Comparison of ENCODE assay signal across 9 cellular contexts in the genomic region with DNA sequence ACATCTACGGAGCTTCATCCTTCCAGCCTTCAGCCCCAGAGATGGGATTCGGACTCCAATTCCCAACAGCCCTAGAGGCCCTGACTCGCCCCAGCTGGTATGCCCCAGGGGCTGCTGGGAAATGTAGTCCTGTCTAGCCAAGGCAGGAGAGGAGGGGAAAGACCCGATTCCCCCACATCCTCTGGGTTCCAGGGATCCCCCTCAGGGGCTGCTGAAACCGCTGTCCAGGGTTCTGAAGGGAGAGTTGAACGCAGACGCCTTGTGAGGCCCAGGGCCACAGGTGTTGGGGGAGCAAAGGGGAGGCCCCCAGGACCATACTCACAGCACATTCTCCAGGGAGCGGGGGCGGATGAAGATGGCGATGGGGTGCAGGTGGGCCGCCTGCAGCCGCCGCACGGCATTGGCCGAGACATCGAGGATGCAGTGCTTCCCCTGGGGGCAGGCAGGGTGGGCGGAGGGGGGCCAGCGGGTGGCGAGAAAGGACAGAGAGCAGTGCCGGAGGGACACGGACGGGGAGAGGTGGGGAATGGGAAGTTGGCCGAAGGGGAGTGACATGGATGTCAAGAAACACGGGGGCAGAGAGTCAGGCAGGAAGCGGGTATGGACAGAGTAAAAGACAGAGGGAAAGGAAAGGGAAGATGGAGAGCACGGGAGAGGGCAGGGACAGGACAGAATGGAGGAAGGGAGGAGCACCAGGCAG. TPM values are rescaled to one million over a fixed set of nuclear protein-coding genes. Genes with fewer than 3 reads are reported as not detected.
A peak's percentile ranks its signal among the peaks of the same experiment; 100 is the strongest.
DNase-seq lines count a peak whose midpoint lies in the region; ATAC-seq and TF ChIP-seq lines count a peak whose summit lies in the region.
"Had no signal": no experiment of that assay in that cellular context is flagged by ENCODE, and none has a peak within 500 bp of the region (broad histone marks: within the 10 kb centered on the region; RNA-seq: fewer than 3 reads in every experiment).

No MANE protein-coding gene starts in this region.

- TF ChIP-seq CTCF in Caco-2 (IDR thresholded peaks at IDR 0.05; ENCODE audit: insufficient read depth in 1 of 2, low read depth in 1 of 2, low read length in 1 of 2, severe bottlenecking in 1 of 2, unreplicated experiment in 1 of 2) (no peak), HCT116 (IDR thresholded peaks at IDR 0.05 in 2 of 3, conservative IDR thresholded peaks at IDR 0.05 in 1 of 3; ENCODE audit: borderline replicate concordance in 1 of 3, insufficient read depth in 1 of 3, low read depth in 2 of 3, low read length in 2 of 3) (no peak), liver (IDR thresholded peaks at IDR 0.05; ENCODE audit: low read depth, low read length, missing input control) (no peak), omental fat pad (IDR thresholded peaks at IDR 0.05) (no peak)

- no TSS peak for BruUV-seq in Caco-2 (replicated peaks; lab: Mats Ljungman, UMichigan)
- no TSS peak for BruUV-seq in HCT116 (replicated peaks; lab: Mats Ljungman, UMichigan)

- H3K9me3 ChIP-seq in Caco-2 (no peaks in the 10 kb centered on the region), HCT116 (ENCODE audit: control insufficient read depth in 1 of 2, insufficient read depth in 1 of 2, low read depth in 1 of 2, low read length in 2 of 2) (no peaks in the 10 kb centered on the region), liver (ENCODE audit: control insufficient read depth in 4 of 4, low read length in 3 of 4) (no peaks in the 10 kb centered on the region)

- DNase-seq in Caco-2 (peak; percentile 74 to 80), HCT116 (ENCODE audit: low read depth, low spot score) (no peak), omental fat pad (ENCODE audit: low spot score) (no peak), NCI-H2029 (lab: John Stamatoyannopoulos, UW) (no peak), GF-D8 (lab: John Stamatoyannopoulos, UW) (no peak)
- DNase-seq in activated T-cell treated with anti-CD3 and anti-CD28 coated beads, Interleukin-2, amount 50 U/mL, for 4 hours, result no peak
- DNase-seq in activated CD4-positive, CD25-positive, alpha-beta regulatory T cell treated with anti-CD3 and anti-CD28 coated beads, Interleukin-2, amount 50 U/mL, for 72 hours, result no peak

- H3K27me3 ChIP-seq in Caco-2 (replicated peaks; ENCODE audit: control insufficient read depth, insufficient read depth, low read length), result no peaks in the 10 kb centered on the region
- no peaks in the 10 kb centered on the region for H3K27me3 ChIP-seq in HCT116 (ENCODE audit: insufficient read depth, low read length)
- no peaks in the 10 kb centered on the region for H3K27me3 ChIP-seq in liver (ENCODE audit: control insufficient read depth in 4 of 4, insufficient read depth in 4 of 4, low read length in 3 of 4)

- no peak overlapping the region for H2AFZ ChIP-seq in HCT116 (ENCODE audit: low read depth, low read length, poor library complexity, severe bottlenecking)

- no peaks in the 10 kb centered on the region for H3K79me2 ChIP-seq in HCT116 (ENCODE audit: insufficient read depth, low read length)

- H3K9me2 ChIP-seq in HCT116 (ENCODE audit: insufficient read depth), result no peaks in the 10 kb centered on the region

- intact Hi-C loops in Caco-2 (cut with micrococcal nuclease; ENCODE audit: unreplicated experiment), result loop anchor here (1.0 kb wide), 1 partner anchor 28 kb away; a partner anchor contains a TSS
- intact Hi-C loops in HCT116 (cut with micrococcal nuclease), result no loop called here

- H3K36me3 Mint-ChIP-seq in Caco-2 (ENCODE audit: insufficient read depth, unreplicated experiment), result no peaks in the 10 kb centered on the region
- peaks cover 2% of the 10 kb centered on the region for H3K36me3 Mint-ChIP-seq in activated T-cell treated with anti-CD3 and anti-CD28 coated beads, Interleukin-2, amount 50 U/mL, for 4 hours (ENCODE audit: insufficient read depth)

- POLR2A ChIA-PET in Caco-2 (lab: Charles Lee), result no interaction called here
- POLR2A ChIA-PET in HCT116 (lab: Charles Lee), result no interaction called here

- no peaks in the 10 kb centered on the region for H3K36me3 ChIP-seq in Caco-2 (ENCODE audit: control insufficient read depth, insufficient read depth, low read length)
- no peaks in the 10 kb centered on the region for H3K36me3 ChIP-seq in HCT116 (ENCODE audit: control insufficient read depth in 1 of 2, insufficient read depth in 2 of 2, low read length in 2 of 2)
- peaks cover 0 to 8% (median 2%) of the 10 kb centered on the region in 4 donors for H3K36me3 ChIP-seq in liver (ENCODE audit: control insufficient read depth in 4 of 4, insufficient read depth in 3 of 4, low read depth in 1 of 4, low read length in 3 of 4)

- H3K27me3 Mint-ChIP-seq in Caco-2 (ENCODE audit: insufficient read depth, unreplicated experiment), result no peaks in the 10 kb centered on the region
- H3K27me3 Mint-ChIP-seq in activated T-cell treated with anti-CD3 and anti-CD28 coated beads, Interleukin-2, amount 50 U/mL, for 4 hours (ENCODE audit: low read depth), result no peaks in the 10 kb centered on the region

- H4K20me1 ChIP-seq in HCT116 (ENCODE audit: insufficient read depth), result no peaks in the 10 kb centered on the region

- H3K9ac ChIP-seq in HCT116 (ENCODE audit: low read length) (no peak overlapping the region), liver (ENCODE audit: low read depth in 1 of 2, low read length in 2 of 2) (no peak overlapping the region)

- H3K27ac ChIP-seq in HCT116 (ENCODE audit: low read depth, low read length) (no peak overlapping the region), liver (ENCODE audit: low read depth in 1 of 2, low read length in 2 of 2) (no peak overlapping the region)
- H3K27ac ChIP-seq: VCaP had no signal

- no peak for TF ChIP-seq POLR2A in HCT116 (IDR thresholded peaks at IDR 0.05; ENCODE audit: borderline replicate concordance, extremely low read depth, insufficient read depth, insufficient read length)

- RAD21 ChIA-PET in HCT116 (lab: Charles Lee; ENCODE audit: low non-redundant PET in 1 of 2, low total read pairs in 2 of 2, uncharacterized antibody in 2 of 2, unreplicated experiment in 2 of 2), result interaction anchor here in 1 of 2 experiments (0.6 kb wide), 1 partner anchor 174 kb away, joined by 7 read pairs; no protein-coding TSS in a partner anchor

- H3K4me3 ChIP-seq in Caco-2 (ENCODE audit: low read depth, low read length) (no peak overlapping the region), HCT116 (replicated peaks in 1 of 2; ENCODE audit: low read depth in 1 of 2, low read length in 2 of 2) (no peak overlapping the region), liver (ENCODE audit: low read depth in 1 of 3, low read length in 3 of 3) (no peak overlapping the region)

- H3K4me1 ChIP-seq in Caco-2 (peaks cover 4% of the 10 kb centered on the region), HCT116 (ENCODE audit: control insufficient read depth in 1 of 2, insufficient read depth in 2 of 2, low read length in 2 of 2) (no peaks in the 10 kb centered on the region; a peak in 1 of 4 replicates), liver (ENCODE audit: control insufficient read depth in 4 of 4, insufficient read depth in 4 of 4, low read length in 3 of 4) (no peaks in the 10 kb centered on the region)

- H3K9me3 Mint-ChIP-seq in Caco-2 (ENCODE audit: unreplicated experiment), result no peaks in the 10 kb centered on the region
- no peaks in the 10 kb centered on the region for H3K9me3 Mint-ChIP-seq in activated T-cell treated with anti-CD3 and anti-CD28 coated beads, Interleukin-2, amount 50 U/mL, for 4 hours

- WGBS in liver, result 76% methylated on average over 26 of the region's 26 CpGs

- H3K4me1 Mint-ChIP-seq in Caco-2 (ENCODE audit: low read depth, unreplicated experiment), result no peaks in the 10 kb centered on the region
- H3K4me1 Mint-ChIP-seq in activated T-cell treated with anti-CD3 and anti-CD28 coated beads, Interleukin-2, amount 50 U/mL, for 4 hours (ENCODE audit: low read depth), result no peaks in the 10 kb centered on the region

- peak; percentile 94 for ATAC-seq in HCT116
- ATAC-seq in activated T-cell treated with anti-CD3 and anti-CD28 coated beads, Interleukin-2, amount 50 U/mL, for 4 hours, result peak; percentile 50 to 63
- no peak for ATAC-seq in omental fat pad (ENCODE audit: low FRiP score)

- H3K4me2 ChIP-seq in HCT116 (ENCODE audit: low read length), result no peak overlapping the region

- H3K27ac Mint-ChIP-seq in Caco-2 (ENCODE audit: unreplicated experiment), result peak overlapping the region; percentile 59

- CTCF ChIA-PET in Caco-2 (lab: Charles Lee), result interaction anchor here (0.9 to 1.3 kb wide), 2 partner anchors 14 to 23 kb away, joined by 4 to 8 read pairs; no protein-coding TSS in a partner anchor
- CTCF ChIA-PET in HCT116 (lab: Charles Lee), result interaction anchor here (0.6 to 1.1 kb wide), 2 partner anchors 14 to 19 kb away, joined by 3 to 5 read pairs; no protein-coding TSS in a partner anchor

- TF ChIP-seq RAD21 in HCT116 (IDR thresholded peaks at IDR 0.05; ENCODE audit: low read depth), result no peak
- no peak for TF ChIP-seq RAD21 in liver (IDR thresholded peaks at IDR 0.05)

- peak overlapping the region; percentile 22 for H3K4me3 Mint-ChIP-seq in Caco-2 (ENCODE audit: unreplicated experiment)
- H3K4me3 Mint-ChIP-seq in activated T-cell treated with anti-CD3 and anti-CD28 coated beads, Interleukin-2, amount 50 U/mL, for 4 hours, result no peak overlapping the region

RNA-seq across cellular contexts. Expression of a gene that starts 12.6 kb away (rescaled TPM):
- total RNA-seq in Caco-2 (2022) (8.3 and 9.2 TPM in 2 replicates), HCT116 (2021; ENCODE audit: unreplicated experiment) (1.2 TPM), liver (100 to 1,000 TPM; 127 to 401 TPM), omental fat pad (1 to 10 TPM in 3 of 4 donors, under 1 TPM in 1; 0.56 to 2.5 (median 1.4) TPM)
- 2.0 and 2.1 TPM in 2 replicates for polyA plus RNA-seq in HCT116 (2012)
- 1 to 10 TPM in 2 of 3 donors, under 1 TPM in 1; 0.63 to 1.3 (median 1.1) TPM for total RNA-seq in activated T-cell treated with anti-CD3 and anti-CD28 coated beads, Interleukin-2, amount 50 U/mL, for 4 hours
- 100 to 1,000 TPM; 541 to 728 TPM for polyA plus RNA-seq in liver

RNA-seq across cellular contexts. Expression of a gene that starts 27.9 kb away (rescaled TPM):
- total RNA-seq in Caco-2 (2022) (0.98 and 1.8 TPM in 2 replicates), HCT116 (2021; ENCODE audit: unreplicated experiment) (15.0 TPM), liver (1 to 10 TPM; 2.1 to 5.7 TPM), omental fat pad (10 to 100 TPM in 3 of 4 donors, 1 to 10 TPM in 1; 8.7 to 12.5 (median 11.6) TPM)
- 15.3 and 16.8 TPM in 2 replicates for polyA plus RNA-seq in HCT116 (2012)
- total RNA-seq in activated T-cell treated with anti-CD3 and anti-CD28 coated beads, Interleukin-2, amount 50 U/mL, for 4 hours, result 1 to 10 TPM; 4.2 to 6.5 (median 5.7) TPM
- 1 to 10 TPM in 1 of 2 donors, under 1 TPM in 1; 0.40 to 1.6 TPM for polyA plus RNA-seq in liver

RNA-seq across cellular contexts. Expression of a gene that starts 28.0 kb away (rescaled TPM):
- total RNA-seq in Caco-2 (2022) (133 and 164 TPM in 2 replicates), HCT116 (2021; ENCODE audit: unreplicated experiment) (554 TPM), liver (1,000 to 10,000 TPM in 1 of 2 donors, 100 to 1,000 TPM in 1; 185 to 1,110 TPM), omental fat pad (100 to 1,000 TPM; 677 to 996 (median 722) TPM)
- polyA plus RNA-seq in HCT116 (2012), result 616 and 680 TPM in 2 replicates
- total RNA-seq in activated T-cell treated with anti-CD3 and anti-CD28 coated beads, Interleukin-2, amount 50 U/mL, for 4 hours, result 100 to 1,000 TPM; 161 to 222 (median 174) TPM
- polyA plus RNA-seq in liver, result 1,000 to 10,000 TPM; 1,107 to 1,301 TPM

RNA-seq across cellular contexts. Expression of a gene that starts 42.6 kb away (rescaled TPM):
- 38.3 and 41.3 TPM in 2 replicates for total RNA-seq in Caco-2 (2022)
- 69.7 TPM for total RNA-seq in HCT116 (2021; ENCODE audit: unreplicated experiment)
- polyA plus RNA-seq in HCT116 (2012), result 47.1 and 53.4 TPM in 2 replicates
- 10 to 100 TPM; 62.9 to 65.3 (median 63.2) TPM for total RNA-seq in activated T-cell treated with anti-CD3 and anti-CD28 coated beads, Interleukin-2, amount 50 U/mL, for 4 hours
- 10 to 100 TPM; 16.7 to 24.5 TPM for total RNA-seq in liver
- 1 to 10 TPM; 3.4 to 5.9 TPM for polyA plus RNA-seq in liver
- total RNA-seq in omental fat pad, result 10 to 100 TPM; 22.7 to 41.6 (median 23.6) TPM

RNA-seq across cellular contexts. Expression of a gene that starts 47.5 kb away (rescaled TPM):
- total RNA-seq in Caco-2 (2022), result 20.5 and 20.6 TPM in 2 replicates
- total RNA-seq in HCT116 (2021; ENCODE audit: unreplicated experiment), result 48.5 TPM
- 21.5 and 35.2 TPM in 2 replicates for polyA plus RNA-seq in HCT116 (2012)
- total RNA-seq in activated T-cell treated with anti-CD3 and anti-CD28 coated beads, Interleukin-2, amount 50 U/mL, for 4 hours, result 10 to 100 TPM; 42.6 to 47.6 (median 43.0) TPM
- total RNA-seq in liver, result 10 to 100 TPM; 14.6 to 15.8 TPM
- polyA plus RNA-seq in liver, result 10 to 100 TPM; 14.0 to 18.3 TPM
- 10 to 100 TPM; 22.1 to 43.8 (median 28.9) TPM for total RNA-seq in omental fat pad

Comparison
In these comparisons a context has a peak if more than half of its experiments do, and no peak if none do; other contexts are left out.
1. DNase-seq: peak in Caco-2 (2 of 2); none in HCT116 (single experiment), activated T-cell treated with anti-CD3 and anti-CD28 coated beads, Interleukin-2, amount 50 U/mL, for 4 hours (single experiment), omental fat pad (single experiment), NCI-H2029 (single experiment), activated CD4-positive, CD25-positive, alpha-beta regulatory T cell treated with anti-CD3 and anti-CD28 coated beads, Interleukin-2, amount 50 U/mL, for 72 hours (single experiment) and GF-D8 (single experiment).
2. RNA of a gene that starts 12.6 kb away (total RNA-seq): 127 to 401 TPM in liver; 8.3 to 9.2 TPM in Caco-2, 0.56 to 2.5 TPM in omental fat pad, 1.2 TPM in HCT116 (single experiment) and 0.63 to 1.3 TPM in activated T-cell treated with anti-CD3 and anti-CD28 coated beads, Interleukin-2, amount 50 U/mL, for 4 hours; every median in the first group is over 10 times any median in the second.